ENCODE assay signal across 8 cellular contexts in genomic region chr10:133261726-133262325, GRCh38. TPM values are rescaled to one million over a fixed set of nuclear protein-coding genes. Genes with fewer than 3 reads are reported as not detected.
DNase-seq lines count a peak whose midpoint lies in the region; ATAC-seq and TF ChIP-seq lines count a peak whose summit lies in the region.

No MANE protein-coding gene starts in this region.

- peak overlapping the region; percentile 67 for H3K4me3 ChIP-seq in HUES48 (ENCODE audit: low read depth, low read length)
- peak overlapping the region; percentile 77 to 97 for H3K4me3 ChIP-seq in gastroesophageal sphincter
- H3K4me3 ChIP-seq in testis, result peak overlapping the region; percentile 70 to 83

- DNase-seq in DMS114 treated with DMSO at 0.1 percent for 48 hours (lab: John Stamatoyannopoulos, UW; ENCODE audit: unreplicated experiment), result peak; percentile 34
- DNase-seq in SK-N-DZ (ENCODE audit: low spot score), result peak; percentile 56
- peak; percentile 85 for DNase-seq in activated naive CD4-positive, alpha-beta T cell treated with Interleukin-2 at 50 U/mL for 16 hours
- DNase-seq in nucleus accumbens (lab: John Stamatoyannopoulos, UW), result peak in 54 of 56 donors; percentile 24 to 94 (median 78)
- peak; percentile 95 for DNase-seq in testis

- H3K27ac ChIP-seq in HUES48 (ENCODE audit: low read depth, low read length) (no peak overlapping the region), gastroesophageal sphincter (peak overlapping the region; percentile 72 to 92 (median 90)), testis (peak overlapping the region; percentile 67 to 82)

- TF ChIP-seq EP300 in gastroesophageal sphincter (IDR thresholded peaks at IDR 0.05), result no peak

- peak; percentile 42 to 49 for TF ChIP-seq POLR2A in gastroesophageal sphincter (IDR thresholded peaks at IDR 0.05)
- TF ChIP-seq POLR2A in testis (IDR thresholded peaks at IDR 0.05), result no peak

- peaks cover 18% of the 10 kb centered on the region; the same call in 1 of the 2 replicates for H3K4me1 ChIP-seq in HUES48 (ENCODE audit: control insufficient read depth, insufficient read depth, low read length)
- H3K4me1 ChIP-seq in gastroesophageal sphincter, result peaks cover 0 to 54% (median 26%) of the 10 kb centered on the region in 3 donors
- H3K4me1 ChIP-seq in testis, result peaks cover 14% of the 10 kb centered on the region

- 0% methylated on average over 7 of the region's 79 CpGs; no CpG with 5 or more reads in 1 of the 2 donors for WGBS in gastroesophageal sphincter (ENCODE audit: low coverage in 1 of 2), 2 donors
- 2 to 4% methylated on average over 23 to 26 of the region's 79 CpGs for WGBS in testis, 2 donors

- H3K36me3 ChIP-seq in HUES48 (ENCODE audit: control insufficient read depth, insufficient read depth, low read length) (no peaks in the 10 kb centered on the region), gastroesophageal sphincter (no peaks in the 10 kb centered on the region), testis (ENCODE audit: low read depth, missing control alignments) (no peaks in the 10 kb centered on the region)

- H3K27me3 ChIP-seq in HUES48 (ENCODE audit: control insufficient read depth, insufficient read depth, low read length), result peaks cover 17% of the 10 kb centered on the region
- peaks cover 7% of the 10 kb centered on the region for H3K27me3 ChIP-seq in gastroesophageal sphincter
- no peaks in the 10 kb centered on the region for H3K27me3 ChIP-seq in testis

- ATAC-seq in GM21381 (IDR thresholded peaks at IDR 0.05; ENCODE audit: unreplicated experiment) (peak; percentile 52), gastroesophageal sphincter (peak; percentile 74)

- intact Hi-C loops in testis (cut with DNase I; ENCODE audit: low total_unique reads), result no loop called here

- TF ChIP-seq CTCF in gastroesophageal sphincter (IDR thresholded peaks at IDR 0.05) (no peak), testis (IDR thresholded peaks at IDR 0.05) (no peak)

- H3K9me3 ChIP-seq in HUES48 (ENCODE audit: control insufficient read depth, insufficient read depth, low read length) (no peaks in the 10 kb centered on the region), gastroesophageal sphincter (no peaks in the 10 kb centered on the region), testis (no peaks in the 10 kb centered on the region)

- H3K9ac ChIP-seq in HUES48 (ENCODE audit: low read depth, low read length), result no peak overlapping the region; the same call in 1 of the 2 replicates

RNA-seq across cellular contexts. Expression of gene ADAM8, which starts 14.8 kb away (rescaled TPM):
- 0.31 and 0.51 TPM in 2 replicates for polyA plus RNA-seq in SK-N-DZ (2014; cell fraction: cytosol; rRNA removed)
- polyA plus RNA-seq in SK-N-DZ (2014; cell fraction: nucleus; rRNA removed), result 2.9 and 5.3 TPM in 2 replicates
- total RNA-seq in gastroesophageal sphincter (1 to 10 TPM; 2.0 to 6.6 (median 3.3) TPM), testis (10 to 100 TPM; 12.8 to 14.6 TPM)
- polyA plus RNA-seq in testis (ENCODE audit: insufficient read depth, low read depth, low replicate concordance), result 3.5 TPM

RNA-seq across cellular contexts. Expression of gene VENTX, which starts 24.2 kb away (rescaled TPM):
- not detected in 2 replicates for polyA plus RNA-seq in SK-N-DZ (2014; cell fraction: cytosol; rRNA removed)
- not detected in 2 replicates for polyA plus RNA-seq in SK-N-DZ (2014; cell fraction: nucleus; rRNA removed)
- total RNA-seq in gastroesophageal sphincter (1 to 10 TPM in 2 of 4 donors, under 1 TPM in 2; 0.66 to 2.3 (median 1.4) TPM), testis (1 to 10 TPM; 2.2 to 3.5 TPM)
- polyA plus RNA-seq in testis (ENCODE audit: insufficient read depth, low read depth, low replicate concordance), result 1.5 TPM

RNA-seq across cellular contexts. Expression of gene UTF1, which starts 31.8 kb away (rescaled TPM):
- polyA plus RNA-seq in SK-N-DZ (2014; cell fraction: cytosol; rRNA removed), result not detected in 2 replicates
- not detected in 2 replicates for polyA plus RNA-seq in SK-N-DZ (2014; cell fraction: nucleus; rRNA removed)
- total RNA-seq in gastroesophageal sphincter (not detected), testis (10 to 100 TPM; 17.2 to 18.6 TPM)
- 5.3 TPM for polyA plus RNA-seq in testis (ENCODE audit: insufficient read depth, low read depth, low replicate concordance)

RNA-seq across cellular contexts. Expression of gene TUBGCP2, which starts 46.8 kb away (rescaled TPM):
- 37.0 and 39.5 TPM in 2 replicates for polyA plus RNA-seq in SK-N-DZ (2014; cell fraction: cytosol; rRNA removed)
- polyA plus RNA-seq in SK-N-DZ (2014; cell fraction: nucleus; rRNA removed), result 75.6 and 78.8 TPM in 2 replicates
- 10 to 100 TPM; 35.8 to 47.3 (median 38.8) TPM for total RNA-seq in gastroesophageal sphincter
- 100 to 1,000 TPM in 1 of 2 donors, 10 to 100 TPM in 1; 84.3 to 101 TPM for total RNA-seq in testis
- polyA plus RNA-seq in testis (ENCODE audit: insufficient read depth, low read depth, low replicate concordance), result 76.0 TPM

RNA-seq across cellular contexts. Expression of gene ZNF511, which starts 46.9 kb away (rescaled TPM):
- 70.5 and 76.0 TPM in 2 replicates for polyA plus RNA-seq in SK-N-DZ (2014; cell fraction: cytosol; rRNA removed)
- polyA plus RNA-seq in SK-N-DZ (2014; cell fraction: nucleus; rRNA removed), result 86.7 and 89.6 TPM in 2 replicates
- total RNA-seq in gastroesophageal sphincter, result 10 to 100 TPM; 15.1 to 42.2 (median 25.4) TPM
- 10 to 100 TPM; 46.5 to 50.5 TPM for total RNA-seq in testis
- polyA plus RNA-seq in testis (ENCODE audit: insufficient read depth, low read depth, low replicate concordance), result 39.6 TPM

Comparison
In these comparisons a context has a peak if more than half of its experiments do, and no peak if none do; other contexts are left out.
1. DNase-seq: peak in every context shown above with its lines; median percentile 95 in testis; 85 in activated naive CD4-positive, alpha-beta T cell treated with Interleukin-2 at 50 U/mL for 16 hours; 78 in nucleus accumbens; 56 in SK-N-DZ; 34 in DMS114 treated with DMSO at 0.1 percent for 48 hours.
2. RNA of gene UTF1, which starts 31.8 kb away (total RNA-seq): 17.2 to 18.6 TPM in testis; not detected in gastroesophageal sphincter; every median in the first group is over 10 times any median in the second.
3. Peak in every context shown above with its lines, with median percentiles within 50 percentile points of each other: H3K4me3 ChIP-seq.